In genomic region chr5:151684690-151685361, GRCh38 we compare ENCODE assay signal across 1 cellular context.
TF ChIP-seq lines count a peak whose summit lies in the region.

No MANE protein-coding gene starts in this region.

TF ChIP-seq in K562, 482 proteins besides CTCF, POLR2A, EP300 and RAD21 (continued from another document):
- TF ChIP-seq, protein P1, sequence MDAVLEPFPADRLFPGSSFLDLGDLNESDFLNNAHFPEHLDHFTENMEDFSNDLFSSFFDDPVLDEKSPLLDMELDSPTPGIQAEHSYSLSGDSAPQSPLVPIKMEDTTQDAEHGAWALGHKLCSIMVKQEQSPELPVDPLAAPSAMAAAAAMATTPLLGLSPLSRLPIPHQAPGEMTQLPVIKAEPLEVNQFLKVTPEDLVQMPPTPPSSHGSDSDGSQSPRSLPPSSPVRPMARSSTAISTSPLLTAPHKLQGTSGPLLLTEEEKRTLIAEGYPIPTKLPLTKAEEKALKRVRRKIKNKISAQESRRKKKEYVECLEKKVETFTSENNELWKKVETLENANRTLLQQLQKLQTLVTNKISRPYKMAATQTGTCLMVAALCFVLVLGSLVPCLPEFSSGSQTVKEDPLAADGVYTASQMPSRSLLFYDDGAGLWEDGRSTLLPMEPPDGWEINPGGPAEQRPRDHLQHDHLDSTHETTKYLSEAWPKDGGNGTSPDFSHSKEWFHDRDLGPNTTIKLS (IDR thresholded peaks at IDR 0.05; ENCODE audit: borderline replicate concordance, low read depth) = peak; percentile 30; the same call in 1 of the 2 replicates
- no peak for TF ChIP-seq GABPB2 (CRISPR knock-in tag; conservative IDR thresholded peaks at IDR 0.05)
